ENCODE assay signal across 2 cellular contexts in the genomic region with DNA sequence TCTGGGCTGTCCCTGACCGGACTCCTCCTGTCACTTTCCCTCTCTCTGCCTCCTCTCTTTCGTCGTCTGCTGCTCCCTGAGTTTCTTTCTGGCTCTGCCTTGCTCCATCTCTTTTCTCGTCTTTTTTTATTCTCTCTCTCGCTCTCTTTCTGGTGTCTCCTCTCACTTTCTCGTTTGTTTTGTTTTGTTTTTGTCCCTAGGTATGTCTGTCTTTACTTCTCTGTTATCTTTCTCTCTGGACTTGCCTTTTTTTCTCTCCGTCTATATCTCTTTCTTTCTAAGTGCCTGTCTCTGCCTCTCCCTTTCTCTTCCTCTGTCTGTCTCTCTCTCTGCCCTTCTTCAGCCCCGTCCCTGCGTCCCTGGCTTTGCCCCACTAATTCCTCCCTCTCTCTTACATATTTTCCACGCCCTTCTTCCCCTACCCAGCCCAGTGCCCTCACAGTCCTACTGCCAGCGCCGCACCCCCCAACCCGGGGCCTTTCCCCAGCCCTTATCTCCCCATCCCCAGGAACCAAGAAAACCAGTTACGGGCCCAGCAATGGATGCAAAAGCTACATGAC.
TF ChIP-seq lines count a peak whose summit lies in the region.

No MANE protein-coding gene starts in this region.

TF ChIP-seq in IMR-90, 13 proteins besides CTCF, POLR2A, EP300 and RAD21:
- no peak for TF ChIP-seq CEBPB (IDR thresholded peaks at IDR 0.05; ENCODE audit: low read depth, low read length)
- TF ChIP-seq MAZ (IDR thresholded peaks at IDR 0.05; ENCODE audit: borderline replicate concordance, low read depth, low read length) = no peak
- no peak for TF ChIP-seq RFX5 (IDR thresholded peaks at IDR 0.05; ENCODE audit: low read depth, low read length)
- no peak for TF ChIP-seq CHD1 (IDR thresholded peaks at IDR 0.05; ENCODE audit: low read depth, low read length)
- no peak for TF ChIP-seq MAFK (IDR thresholded peaks at IDR 0.05; ENCODE audit: low read depth, low read length)
- TF ChIP-seq, protein P1, sequence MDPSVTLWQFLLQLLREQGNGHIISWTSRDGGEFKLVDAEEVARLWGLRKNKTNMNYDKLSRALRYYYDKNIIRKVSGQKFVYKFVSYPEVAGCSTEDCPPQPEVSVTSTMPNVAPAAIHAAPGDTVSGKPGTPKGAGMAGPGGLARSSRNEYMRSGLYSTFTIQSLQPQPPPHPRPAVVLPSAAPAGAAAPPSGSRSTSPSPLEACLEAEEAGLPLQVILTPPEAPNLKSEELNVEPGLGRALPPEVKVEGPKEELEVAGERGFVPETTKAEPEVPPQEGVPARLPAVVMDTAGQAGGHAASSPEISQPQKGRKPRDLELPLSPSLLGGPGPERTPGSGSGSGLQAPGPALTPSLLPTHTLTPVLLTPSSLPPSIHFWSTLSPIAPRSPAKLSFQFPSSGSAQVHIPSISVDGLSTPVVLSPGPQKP (IDR thresholded peaks at IDR 0.05; ENCODE audit: borderline replicate concordance, low read depth, low read length) = no peak

TF ChIP-seq in K562, 482 proteins besides CTCF, POLR2A, EP300 and RAD21 (continues in another document):
- TF ChIP-seq MIER1 (IDR thresholded peaks at IDR 0.05; ENCODE audit: low read depth) = no peak
- 0 out of 2 replicates have a peak, but pooled peaks have one; percentile 28 for TF ChIP-seq HLTF (IDR thresholded peaks at IDR 0.05)
- TF ChIP-seq, protein P2, sequence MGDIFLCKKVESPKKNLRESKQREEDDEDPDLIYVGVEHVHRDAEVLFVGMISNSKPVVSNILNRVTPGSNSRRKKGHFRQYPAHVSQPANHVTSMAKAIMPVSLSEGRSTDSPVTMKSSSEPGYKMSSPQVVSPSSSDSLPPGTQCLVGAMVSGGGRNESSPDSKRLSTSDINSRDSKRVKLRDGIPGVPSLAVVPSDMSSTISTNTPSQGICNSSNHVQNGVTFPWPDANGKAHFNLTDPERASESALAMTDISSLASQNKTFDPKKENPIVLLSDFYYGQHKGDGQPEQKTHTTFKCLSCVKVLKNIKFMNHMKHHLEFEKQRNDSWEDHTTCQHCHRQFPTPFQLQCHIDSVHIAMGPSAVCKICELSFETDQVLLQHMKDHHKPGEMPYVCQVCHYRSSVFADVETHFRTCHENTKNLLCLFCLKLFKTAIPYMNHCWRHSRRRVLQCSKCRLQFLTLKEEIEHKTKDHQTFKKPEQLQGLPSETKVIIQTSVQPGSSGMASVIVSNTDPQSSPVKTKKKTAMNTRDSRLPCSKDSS (IDR thresholded peaks at IDR 0.05; ENCODE audit: low read depth, partially characterized antibody) = no peak
- TF ChIP-seq, protein P3, sequence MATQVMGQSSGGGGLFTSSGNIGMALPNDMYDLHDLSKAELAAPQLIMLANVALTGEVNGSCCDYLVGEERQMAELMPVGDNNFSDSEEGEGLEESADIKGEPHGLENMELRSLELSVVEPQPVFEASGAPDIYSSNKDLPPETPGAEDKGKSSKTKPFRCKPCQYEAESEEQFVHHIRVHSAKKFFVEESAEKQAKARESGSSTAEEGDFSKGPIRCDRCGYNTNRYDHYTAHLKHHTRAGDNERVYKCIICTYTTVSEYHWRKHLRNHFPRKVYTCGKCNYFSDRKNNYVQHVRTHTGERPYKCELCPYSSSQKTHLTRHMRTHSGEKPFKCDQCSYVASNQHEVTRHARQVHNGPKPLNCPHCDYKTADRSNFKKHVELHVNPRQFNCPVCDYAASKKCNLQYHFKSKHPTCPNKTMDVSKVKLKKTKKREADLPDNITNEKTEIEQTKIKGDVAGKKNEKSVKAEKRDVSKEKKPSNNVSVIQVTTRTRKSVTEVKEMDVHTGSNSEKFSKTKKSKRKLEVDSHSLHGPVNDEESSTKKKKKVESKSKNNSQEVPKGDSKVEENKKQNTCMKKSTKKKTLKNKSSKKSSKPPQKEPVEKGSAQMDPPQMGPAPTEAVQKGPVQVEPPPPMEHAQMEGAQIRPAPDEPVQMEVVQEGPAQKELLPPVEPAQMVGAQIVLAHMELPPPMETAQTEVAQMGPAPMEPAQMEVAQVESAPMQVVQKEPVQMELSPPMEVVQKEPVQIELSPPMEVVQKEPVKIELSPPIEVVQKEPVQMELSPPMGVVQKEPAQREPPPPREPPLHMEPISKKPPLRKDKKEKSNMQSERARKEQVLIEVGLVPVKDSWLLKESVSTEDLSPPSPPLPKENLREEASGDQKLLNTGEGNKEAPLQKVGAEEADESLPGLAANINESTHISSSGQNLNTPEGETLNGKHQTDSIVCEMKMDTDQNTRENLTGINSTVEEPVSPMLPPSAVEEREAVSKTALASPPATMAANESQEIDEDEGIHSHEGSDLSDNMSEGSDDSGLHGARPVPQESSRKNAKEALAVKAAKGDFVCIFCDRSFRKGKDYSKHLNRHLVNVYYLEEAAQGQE (CRISPR knock-in tag; IDR thresholded peaks at IDR 0.05; ENCODE audit: low read depth) = no peak
- TF ChIP-seq STAT5B (CRISPR knock-in tag; IDR thresholded peaks at IDR 0.05) = no peak
- no peak for TF ChIP-seq ZNF384 (IDR thresholded peaks at IDR 0.05; ENCODE audit: low read depth, low read length)
- no peak for TF ChIP-seq NR4A1 (CRISPR knock-in tag; IDR thresholded peaks at IDR 0.05)
- TF ChIP-seq NR4A1 (tag; IDR thresholded peaks at IDR 0.05) = no peak
- no peak for TF ChIP-seq ZNF165 (CRISPR knock-in tag; IDR thresholded peaks at IDR 0.05; ENCODE audit: borderline replicate concordance)
- TF ChIP-seq, protein P4, sequence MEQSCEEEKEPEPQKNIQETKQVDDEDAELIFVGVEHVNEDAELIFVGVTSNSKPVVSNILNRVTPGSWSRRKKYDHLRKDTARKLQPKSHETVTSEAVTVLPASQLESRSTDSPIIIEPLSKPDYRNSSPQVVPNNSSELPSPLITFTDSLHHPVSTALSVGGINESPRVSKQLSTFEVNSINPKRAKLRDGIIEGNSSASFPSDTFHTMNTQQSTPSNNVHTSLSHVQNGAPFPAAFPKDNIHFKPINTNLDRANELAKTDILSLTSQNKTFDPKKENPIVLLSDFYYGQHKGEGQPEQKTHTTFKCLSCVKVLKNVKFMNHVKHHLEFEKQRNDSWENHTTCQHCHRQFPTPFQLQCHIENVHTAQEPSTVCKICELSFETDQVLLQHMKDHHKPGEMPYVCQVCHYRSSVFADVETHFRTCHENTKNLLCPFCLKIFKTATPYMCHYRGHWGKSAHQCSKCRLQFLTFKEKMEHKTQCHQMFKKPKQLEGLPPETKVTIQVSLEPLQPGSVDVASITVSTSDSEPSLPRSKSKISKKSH (CRISPR knock-in tag; IDR thresholded peaks at IDR 0.05) = no peak
- no peak for TF ChIP-seq ZNF134 (CRISPR knock-in tag; conservative IDR thresholded peaks at IDR 0.05)
- no peak for TF ChIP-seq PHB2 (IDR thresholded peaks at IDR 0.05; ENCODE audit: low read depth)
- no peak for TF ChIP-seq PHF20 (IDR thresholded peaks at IDR 0.05; ENCODE audit: partially characterized antibody)
- TF ChIP-seq SAFB2 (IDR thresholded peaks at IDR 0.05; ENCODE audit: borderline replicate concordance, low read depth, low read length, severe bottlenecking) = no peak
- TF ChIP-seq FOXK2 (conservative IDR thresholded peaks at IDR 0.05 in 1 of 2, IDR thresholded peaks at IDR 0.05 in 1 of 2; ENCODE audit: low read depth in 2 of 2) = 0 out of 4 replicates have a peak, but pooled peaks of 1 of the 2 experiments have one; percentile 21
- TF ChIP-seq KDM4B (IDR thresholded peaks at IDR 0.05; ENCODE audit: borderline replicate concordance in 2 of 2, low read depth in 1 of 2) = no peak
- TF ChIP-seq, protein P5, sequence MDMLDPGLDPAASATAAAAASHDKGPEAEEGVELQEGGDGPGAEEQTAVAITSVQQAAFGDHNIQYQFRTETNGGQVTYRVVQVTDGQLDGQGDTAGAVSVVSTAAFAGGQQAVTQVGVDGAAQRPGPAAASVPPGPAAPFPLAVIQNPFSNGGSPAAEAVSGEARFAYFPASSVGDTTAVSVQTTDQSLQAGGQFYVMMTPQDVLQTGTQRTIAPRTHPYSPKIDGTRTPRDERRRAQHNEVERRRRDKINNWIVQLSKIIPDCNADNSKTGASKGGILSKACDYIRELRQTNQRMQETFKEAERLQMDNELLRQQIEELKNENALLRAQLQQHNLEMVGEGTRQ (CRISPR knock-in tag; IDR thresholded peaks at IDR 0.05) = no peak
- TF ChIP-seq, protein P6, sequence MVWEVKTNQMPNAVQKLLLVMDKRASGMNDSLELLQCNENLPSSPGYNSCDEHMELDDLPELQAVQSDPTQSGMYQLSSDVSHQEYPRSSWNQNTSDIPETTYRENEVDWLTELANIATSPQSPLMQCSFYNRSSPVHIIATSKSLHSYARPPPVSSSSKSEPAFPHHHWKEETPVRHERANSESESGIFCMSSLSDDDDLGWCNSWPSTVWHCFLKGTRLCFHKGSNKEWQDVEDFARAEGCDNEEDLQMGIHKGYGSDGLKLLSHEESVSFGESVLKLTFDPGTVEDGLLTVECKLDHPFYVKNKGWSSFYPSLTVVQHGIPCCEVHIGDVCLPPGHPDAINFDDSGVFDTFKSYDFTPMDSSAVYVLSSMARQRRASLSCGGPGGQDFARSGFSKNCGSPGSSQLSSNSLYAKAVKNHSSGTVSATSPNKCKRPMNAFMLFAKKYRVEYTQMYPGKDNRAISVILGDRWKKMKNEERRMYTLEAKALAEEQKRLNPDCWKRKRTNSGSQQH (CRISPR knock-in tag; IDR thresholded peaks at IDR 0.05) = 0 out of 2 replicates have a peak, but pooled peaks have one; percentile 4
- TF ChIP-seq TCF7 (IDR thresholded peaks at IDR 0.05; ENCODE audit: borderline replicate concordance) = no peak
- no peak for TF ChIP-seq ZNF316 (IDR thresholded peaks at IDR 0.05)
- TF ChIP-seq KDM1A (IDR thresholded peaks at IDR 0.05) = 0 out of 4 replicates have a peak, but pooled peaks of 1 of the 2 experiments have one; percentile 47
- no peak for TF ChIP-seq CBX3 (IDR thresholded peaks at IDR 0.05; ENCODE audit: borderline replicate concordance in 1 of 2, low read length in 2 of 2)
- no peak for TF ChIP-seq PHTF2 (CRISPR knock-in tag; IDR thresholded peaks at IDR 0.05)
- no peak for TF ChIP-seq ZNF717 (CRISPR knock-in tag; IDR thresholded peaks at IDR 0.05)
- no peak for TF ChIP-seq POLR2B (IDR thresholded peaks at IDR 0.05; ENCODE audit: low read depth, partially characterized antibody)
- TF ChIP-seq, protein P7, sequence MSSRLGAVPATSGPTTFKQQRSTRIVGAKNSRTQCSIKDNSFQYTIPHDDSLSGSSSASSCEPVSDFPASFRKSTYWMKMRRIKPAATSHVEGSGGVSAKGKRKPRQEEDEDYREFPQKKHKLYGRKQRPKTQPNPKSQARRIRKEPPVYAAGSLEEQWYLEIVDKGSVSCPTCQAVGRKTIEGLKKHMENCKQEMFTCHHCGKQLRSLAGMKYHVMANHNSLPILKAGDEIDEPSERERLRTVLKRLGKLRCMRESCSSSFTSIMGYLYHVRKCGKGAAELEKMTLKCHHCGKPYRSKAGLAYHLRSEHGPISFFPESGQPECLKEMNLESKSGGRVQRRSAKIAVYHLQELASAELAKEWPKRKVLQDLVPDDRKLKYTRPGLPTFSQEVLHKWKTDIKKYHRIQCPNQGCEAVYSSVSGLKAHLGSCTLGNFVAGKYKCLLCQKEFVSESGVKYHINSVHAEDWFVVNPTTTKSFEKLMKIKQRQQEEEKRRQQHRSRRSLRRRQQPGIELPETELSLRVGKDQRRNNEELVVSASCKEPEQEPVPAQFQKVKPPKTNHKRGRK (tag; IDR thresholded peaks at IDR 0.05) = peak; percentile 92
- TF ChIP-seq SOX6 (IDR thresholded peaks at IDR 0.05) = no peak
- TF ChIP-seq FOS (IDR thresholded peaks at IDR 0.05; ENCODE audit: extremely low read depth, insufficient read length) = no peak
- TF ChIP-seq, protein P8, sequence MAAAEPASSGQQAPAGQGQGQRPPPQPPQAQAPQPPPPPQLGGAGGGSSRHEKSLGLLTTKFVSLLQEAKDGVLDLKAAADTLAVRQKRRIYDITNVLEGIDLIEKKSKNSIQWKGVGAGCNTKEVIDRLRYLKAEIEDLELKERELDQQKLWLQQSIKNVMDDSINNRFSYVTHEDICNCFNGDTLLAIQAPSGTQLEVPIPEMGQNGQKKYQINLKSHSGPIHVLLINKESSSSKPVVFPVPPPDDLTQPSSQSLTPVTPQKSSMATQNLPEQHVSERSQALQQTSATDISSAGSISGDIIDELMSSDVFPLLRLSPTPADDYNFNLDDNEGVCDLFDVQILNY (CRISPR knock-in tag; IDR thresholded peaks at IDR 0.05) = no peak
- no peak for TF ChIP-seq MEIS2 (IDR thresholded peaks at IDR 0.05; ENCODE audit: partially characterized antibody)
- no peak for TF ChIP-seq XRCC5 (IDR thresholded peaks at IDR 0.05; ENCODE audit: low read depth, low read length)
- TF ChIP-seq, protein P9, sequence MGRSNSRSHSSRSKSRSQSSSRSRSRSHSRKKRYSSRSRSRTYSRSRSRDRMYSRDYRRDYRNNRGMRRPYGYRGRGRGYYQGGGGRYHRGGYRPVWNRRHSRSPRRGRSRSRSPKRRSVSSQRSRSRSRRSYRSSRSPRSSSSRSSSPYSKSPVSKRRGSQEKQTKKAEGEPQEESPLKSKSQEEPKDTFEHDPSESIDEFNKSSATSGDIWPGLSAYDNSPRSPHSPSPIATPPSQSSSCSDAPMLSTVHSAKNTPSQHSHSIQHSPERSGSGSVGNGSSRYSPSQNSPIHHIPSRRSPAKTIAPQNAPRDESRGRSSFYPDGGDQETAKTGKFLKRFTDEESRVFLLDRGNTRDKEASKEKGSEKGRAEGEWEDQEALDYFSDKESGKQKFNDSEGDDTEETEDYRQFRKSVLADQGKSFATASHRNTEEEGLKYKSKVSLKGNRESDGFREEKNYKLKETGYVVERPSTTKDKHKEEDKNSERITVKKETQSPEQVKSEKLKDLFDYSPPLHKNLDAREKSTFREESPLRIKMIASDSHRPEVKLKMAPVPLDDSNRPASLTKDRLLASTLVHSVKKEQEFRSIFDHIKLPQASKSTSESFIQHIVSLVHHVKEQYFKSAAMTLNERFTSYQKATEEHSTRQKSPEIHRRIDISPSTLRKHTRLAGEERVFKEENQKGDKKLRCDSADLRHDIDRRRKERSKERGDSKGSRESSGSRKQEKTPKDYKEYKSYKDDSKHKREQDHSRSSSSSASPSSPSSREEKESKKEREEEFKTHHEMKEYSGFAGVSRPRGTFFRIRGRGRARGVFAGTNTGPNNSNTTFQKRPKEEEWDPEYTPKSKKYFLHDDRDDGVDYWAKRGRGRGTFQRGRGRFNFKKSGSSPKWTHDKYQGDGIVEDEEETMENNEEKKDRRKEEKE (IDR thresholded peaks at IDR 0.05; ENCODE audit: borderline replicate concordance in 1 of 2, control insufficient read depth in 1 of 2, low read depth in 2 of 2, low read length in 1 of 2) = peak in 1 of 2 experiments; percentile 15; a peak in 1 of 4 replicates
- no peak for TF ChIP-seq NCOA4 (IDR thresholded peaks at IDR 0.05; ENCODE audit: partially characterized antibody)
- no peak for TF ChIP-seq BRF1 (IDR thresholded peaks at IDR 0.05; ENCODE audit: borderline replicate concordance, extremely low read depth, insufficient read length)
- TF ChIP-seq DPF2 (IDR thresholded peaks at IDR 0.05) = peak; percentile 44; the same call in 1 of the 2 replicates
- TF ChIP-seq BRD4 (IDR thresholded peaks at IDR 0.05) = no peak
- TF ChIP-seq, protein P10, sequence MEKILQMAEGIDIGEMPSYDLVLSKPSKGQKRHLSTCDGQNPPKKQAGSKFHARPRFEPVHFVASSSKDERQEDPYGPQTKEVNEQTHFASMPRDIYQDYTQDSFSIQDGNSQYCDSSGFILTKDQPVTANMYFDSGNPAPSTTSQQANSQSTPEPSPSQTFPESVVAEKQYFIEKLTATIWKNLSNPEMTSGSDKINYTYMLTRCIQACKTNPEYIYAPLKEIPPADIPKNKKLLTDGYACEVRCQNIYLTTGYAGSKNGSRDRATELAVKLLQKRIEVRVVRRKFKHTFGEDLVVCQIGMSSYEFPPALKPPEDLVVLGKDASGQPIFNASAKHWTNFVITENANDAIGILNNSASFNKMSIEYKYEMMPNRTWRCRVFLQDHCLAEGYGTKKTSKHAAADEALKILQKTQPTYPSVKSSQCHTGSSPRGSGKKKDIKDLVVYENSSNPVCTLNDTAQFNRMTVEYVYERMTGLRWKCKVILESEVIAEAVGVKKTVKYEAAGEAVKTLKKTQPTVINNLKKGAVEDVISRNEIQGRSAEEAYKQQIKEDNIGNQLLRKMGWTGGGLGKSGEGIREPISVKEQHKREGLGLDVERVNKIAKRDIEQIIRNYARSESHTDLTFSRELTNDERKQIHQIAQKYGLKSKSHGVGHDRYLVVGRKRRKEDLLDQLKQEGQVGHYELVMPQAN (IDR thresholded peaks at IDR 0.05; ENCODE audit: borderline replicate concordance) = 0 out of 2 replicates have a peak, but pooled peaks have one; percentile 17
- TF ChIP-seq ZNF561 (CRISPR knock-in tag; conservative IDR thresholded peaks at IDR 0.05) = no peak
